10 cellular contexts compared by ENCODE assay signal in the genomic region with DNA sequence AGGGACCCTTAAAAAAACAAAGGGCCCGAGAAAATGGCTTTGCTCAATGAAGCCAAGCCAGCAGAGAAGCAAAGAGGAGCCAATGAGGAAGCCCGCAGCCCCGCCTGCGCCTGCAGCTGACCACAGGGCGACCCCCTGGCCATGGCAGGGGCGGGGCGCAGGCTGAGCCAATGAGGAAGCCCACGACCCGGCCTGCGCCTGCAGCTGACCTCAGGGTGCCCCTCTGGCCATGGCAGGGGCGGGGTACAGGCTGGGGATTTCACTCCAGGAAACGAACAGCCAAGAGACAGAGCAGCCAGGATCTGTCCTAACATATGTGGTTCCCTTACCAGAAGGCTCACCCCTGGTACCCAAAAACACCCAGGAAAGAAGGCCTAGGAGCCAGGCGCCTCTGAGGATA.
DNase-seq lines count a peak whose midpoint lies in the region; ATAC-seq and TF ChIP-seq lines count a peak whose summit lies in the region.
"Had no signal": no experiment of that assay in that cellular context is flagged by ENCODE, and none has a peak within 500 bp of the region (broad histone marks: within the 10 kb centered on the region; RNA-seq: fewer than 3 reads in every experiment).

No MANE protein-coding gene starts in this region.

- H3K27ac Mint-ChIP-seq in CD4-positive, alpha-beta T cell, result peak overlapping the region; percentile 92

- peak overlapping the region; percentile 57 for H2AK5ac ChIP-seq in mesenchymal stem cell (ENCODE audit: low read length, severe bottlenecking)

- H3K14ac ChIP-seq in mesenchymal stem cell (ENCODE audit: low read length in 2 of 2), result no peak overlapping the region

- H3K27me3 Mint-ChIP-seq in CD4-positive, alpha-beta T cell, result no peaks in the 10 kb centered on the region

- H3K18ac ChIP-seq in mesenchymal stem cell (ENCODE audit: low read depth in 1 of 2, low read length in 2 of 2), result peak overlapping the region; percentile 52 to 95

- in situ Hi-C loops in brain microvascular endothelial cell (cut with HindIII; ENCODE audit: low pct_ligation_motif_present, low sequenced_read_pairs), result no loop called here

- H3K79me1 ChIP-seq in mesenchymal stem cell (replicated peaks; ENCODE audit: low read length, poor library complexity, severe bottlenecking), result peaks cover 43% of the 10 kb centered on the region

- peak overlapping the region in 1 of 2 experiments; percentile 27 for H2BK12ac ChIP-seq in mesenchymal stem cell (ENCODE audit: low read length in 2 of 2)

- no peak overlapping the region for H3K4me2 ChIP-seq in mesenchymal stem cell (ENCODE audit: low read length, poor library complexity, severe bottlenecking)

- no peaks in the 10 kb centered on the region for H3K9me3 ChIP-seq in CD4-positive, alpha-beta T cell (ENCODE audit: control insufficient read depth, low read length)
- H3K9me3 ChIP-seq in HUES6 (ENCODE audit: control insufficient read depth, insufficient read depth, low read depth, low read length), result no peaks in the 10 kb centered on the region
- H3K9me3 ChIP-seq in mesenchymal stem cell (ENCODE audit: control insufficient read depth, low read length), result no peaks in the 10 kb centered on the region
- H3K9me3 ChIP-seq in WERI-Rb-1 (ENCODE audit: severe bottlenecking), result no peaks in the 10 kb centered on the region

- H2BK120ac ChIP-seq in mesenchymal stem cell (ENCODE audit: low read depth, low read length), result peak overlapping the region; percentile 67

- peak overlapping the region; percentile 86 for H4K8ac ChIP-seq in mesenchymal stem cell (ENCODE audit: low read length)

- H3K36me3 ChIP-seq in HUES6 (ENCODE audit: control insufficient read depth, insufficient read depth, low read length) (peaks cover 38% of the 10 kb centered on the region), brain microvascular endothelial cell (replicated peaks) (peaks cover 31% of the 10 kb centered on the region), mesenchymal stem cell (ENCODE audit: control insufficient read depth in 1 of 2, insufficient read depth in 2 of 2, low read depth in 1 of 2, low read length in 2 of 2) (peaks cover 19 to 40% of the 10 kb centered on the region in 2 experiments), WERI-Rb-1 (peaks cover 40% of the 10 kb centered on the region)

- H3K9ac ChIP-seq in HUES6 (ENCODE audit: low read length), result no peak overlapping the region
- H3K9ac ChIP-seq in mesenchymal stem cell (ENCODE audit: low read length), result no peak overlapping the region

- H3K4me3 ChIP-seq in HUES6 (ENCODE audit: low read depth, low read length) (peak overlapping the region; percentile 29; the same call in 1 of the 2 replicates), brain microvascular endothelial cell (ENCODE audit: low read depth, low read length) (no peak overlapping the region), mesenchymal stem cell (ENCODE audit: insufficient read depth in 1 of 2, low read depth in 1 of 2, low read length in 2 of 2) (no peak overlapping the region), WERI-Rb-1 (ENCODE audit: low read depth, low read length) (no peak overlapping the region)

- H3K36me3 Mint-ChIP-seq in CD4-positive, alpha-beta T cell (ENCODE audit: low read depth), result peaks cover 66% of the 10 kb centered on the region

- POLR2A ChIA-PET in CD4-positive, alpha-beta T cell (lab: Charles Lee), result interaction anchor here (1.0 to 1.8 kb wide), 6 partner anchors 9 to 1042 kb away, joined by 3 to 13 read pairs (median 6); a partner anchor contains a TSS

- peaks cover 66% of the 10 kb centered on the region for H3K4me1 Mint-ChIP-seq in CD4-positive, alpha-beta T cell (ENCODE audit: low read depth)

- whole genome bisulfite sequencing in mesenchymal stem cell, result 27% methylated on average over 11 of the region's 13 CpGs

- peak overlapping the region; percentile 85 for H4K91ac ChIP-seq in mesenchymal stem cell (ENCODE audit: low read length)

- no peak overlapping the region for H2AFZ ChIP-seq in mesenchymal stem cell (ENCODE audit: low read depth, low read length)

- CTCF ChIA-PET in CD4-positive, alpha-beta T cell (lab: Charles Lee), result interaction anchor here (3.0 kb wide), 1 partner anchor 30 kb away, joined by 12 read pairs; no protein-coding TSS in a partner anchor

- H3K4me3 Mint-ChIP-seq in CD4-positive, alpha-beta T cell, result no peak overlapping the region

- no peak for TF ChIP-seq CTCF in CD4-positive, alpha-beta T cell (IDR thresholded peaks at IDR 0.05)
- TF ChIP-seq CTCF in brain microvascular endothelial cell (IDR thresholded peaks at IDR 0.05; ENCODE audit: low read depth, low read length, missing control alignments) (no peak), WERI-Rb-1 (IDR thresholded peaks at IDR 0.05; ENCODE audit: low read depth, low read length) (no peak)

- no peak overlapping the region for H2BK15ac ChIP-seq in mesenchymal stem cell (ENCODE audit: low read depth, poor library complexity, severe bottlenecking)

- no peak for ATAC-seq in CD4-positive, alpha-beta T cell (ENCODE audit: poor library complexity)
- ATAC-seq in HG03354 (IDR thresholded peaks at IDR 0.05; ENCODE audit: poor library complexity, severe bottlenecking, unreplicated experiment), result no peak

- no peaks in the 10 kb centered on the region for H3K27me3 ChIP-seq in CD4-positive, alpha-beta T cell (ENCODE audit: control insufficient read depth, insufficient read depth, low read length)
- H3K27me3 ChIP-seq in HUES6 (ENCODE audit: control insufficient read depth, insufficient read depth, low read length) (no peaks in the 10 kb centered on the region), brain microvascular endothelial cell (replicated peaks) (no peaks in the 10 kb centered on the region), mesenchymal stem cell (ENCODE audit: control insufficient read depth in 1 of 2, insufficient read depth in 1 of 2, low read length in 2 of 2) (no peaks in the 10 kb centered on the region), WERI-Rb-1 (ENCODE audit: insufficient read depth, low read depth, severe bottlenecking) (no peaks in the 10 kb centered on the region)

- peak overlapping the region; percentile 47 for H3K27ac ChIP-seq in CD4-positive, alpha-beta T cell (ENCODE audit: low read depth, low read length)
- peak overlapping the region; percentile 43; the same call in 1 of the 2 replicates for H3K27ac ChIP-seq in HUES6 (ENCODE audit: low read depth, low read length)
- peak overlapping the region; percentile 93 for H3K27ac ChIP-seq in brain microvascular endothelial cell
- no peak overlapping the region for H3K27ac ChIP-seq in mesenchymal stem cell (ENCODE audit: low read length, poor library complexity, severe bottlenecking)
- no peak overlapping the region for H3K27ac ChIP-seq in WERI-Rb-1

- intact Hi-C loops in CD4-positive, alpha-beta T cell (cut with DNase I, micrococcal nuclease), result loop anchor here (2.0 to 5.0 kb wide), 3 partner anchors 15 to 102 kb away; a partner anchor contains a TSS

- H3K4me1 ChIP-seq in HUES6 (ENCODE audit: control insufficient read depth, insufficient read depth, low read length), result peaks cover 51% of the 10 kb centered on the region
- peaks cover 23% of the 10 kb centered on the region for H3K4me1 ChIP-seq in mesenchymal stem cell (ENCODE audit: control insufficient read depth, insufficient read depth, low read depth, low read length)

- H3K23ac ChIP-seq in mesenchymal stem cell (ENCODE audit: low read length in 2 of 2), result no peak overlapping the region

- H2BK5ac ChIP-seq in mesenchymal stem cell (ENCODE audit: low read depth, low read length, poor library complexity, severe bottlenecking), result no peak overlapping the region

- no peak for DNase-seq in CD4-positive, alpha-beta T cell
- DNase-seq in brain microvascular endothelial cell (peak; percentile 50), mesenchymal stem cell (peak; percentile 75), hepatic stellate cell (ENCODE audit: low spot score) (no peak), glomerular visceral epithelial cell (ENCODE audit: extremely low spot score) (no peak), WERI-Rb-1 (no peak)
- DNase-seq: NCI-H1436, trophoblast cell had no signal

- no peaks in the 10 kb centered on the region for H3K9me3 Mint-ChIP-seq in CD4-positive, alpha-beta T cell

- H3K4ac ChIP-seq in mesenchymal stem cell (ENCODE audit: low read depth in 1 of 2, low read length in 2 of 2), result peak overlapping the region in 1 of 2 experiments; percentile 9

Comparison
In these comparisons a context has a peak if more than half of its experiments do, and no peak if none do; other contexts are left out.
1. DNase-seq: peak in brain microvascular endothelial cell (single experiment) and mesenchymal stem cell (single experiment); none in CD4-positive, alpha-beta T cell (0 of 10), hepatic stellate cell (single experiment), glomerular visceral epithelial cell (single experiment) and WERI-Rb-1 (single experiment).
2. H3K27ac ChIP-seq: peak in CD4-positive, alpha-beta T cell (single experiment), HUES6 (single experiment) and brain microvascular endothelial cell (single experiment); none in mesenchymal stem cell (single experiment) and WERI-Rb-1 (single experiment).